In the genomic region with DNA sequence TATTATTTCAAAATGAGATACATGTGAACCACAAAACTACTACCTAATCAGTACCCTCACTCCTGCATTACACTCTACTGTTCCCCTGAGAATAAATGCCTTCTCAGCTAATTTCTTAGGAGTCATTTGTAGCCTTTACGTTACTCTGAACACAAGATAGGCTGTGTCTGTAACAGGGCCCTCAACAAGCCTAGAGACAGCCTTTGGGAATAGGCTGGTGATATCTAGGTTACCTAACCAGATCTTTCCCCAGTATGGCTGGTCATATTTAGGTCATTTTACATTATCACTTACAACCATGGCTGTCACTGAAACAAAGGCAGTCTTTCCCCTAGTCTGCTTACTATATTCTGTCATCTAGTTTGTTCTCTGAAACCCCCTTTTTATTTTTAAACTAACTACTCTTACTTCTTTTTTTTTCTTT, we compare ENCODE assay signal across 11 cellular contexts. TPM values are rescaled to one million over a fixed set of nuclear protein-coding genes. Genes with fewer than 3 reads are reported as not detected.
DNase-seq lines count a peak whose midpoint lies in the region; ATAC-seq and TF ChIP-seq lines count a peak whose summit lies in the region.
"Had no signal": no experiment of that assay in that cellular context is flagged by ENCODE, and none has a peak within 500 bp of the region (broad histone marks: within the 10 kb centered on the region; RNA-seq: fewer than 3 reads in every experiment).

No MANE protein-coding gene starts in this region.

- TF ChIP-seq CTCF in activated B cell treated with CpG ODN at 0.5 μM for 24 hours (IDR thresholded peaks at IDR 0.05): no peak
- TF ChIP-seq CTCF in ascending aorta (IDR thresholded peaks at IDR 0.05): no peak

- ATAC-seq in HG03066 (IDR thresholded peaks at IDR 0.05; ENCODE audit: low read depth, unreplicated experiment) (peak; percentile 41), activated B cell treated with CpG ODN at 0.5 μM for 24 hours (ENCODE audit: low read depth) (peak; percentile 68)

- WGBS in thymus: 75% methylated on average over 1 of the region's 1 CpG

- no peaks in the 10 kb centered on the region for H3K9me3 Mint-ChIP-seq in activated naive CD4-positive, alpha-beta T cell treated with anti-CD3 and anti-CD28 coated beads, Interleukin-2, amount 50 U/mL, for 24 hours
- no peaks in the 10 kb centered on the region for H3K9me3 Mint-ChIP-seq in activated B cell treated with CpG ODN at 0.5 μM for 24 hours

- CTCF ChIA-PET in activated B cell treated with CpG ODN at 0.5 μM for 24 hours (lab: Charles Lee): interaction anchor here (0.7 to 5.5 kb wide), 4 partner anchors 8 to 228 kb away, joined by 3 to 34 read pairs (median 6); partner anchors contain the start of genes ATM, CUL5 and NPAT

- intact Hi-C loops in activated B cell treated with CpG ODN at 0.5 μM for 24 hours (cut with micrococcal nuclease): loop anchor here (5.0 kb wide), 1 partner anchor 230 kb away; the partner anchor contains the start of gene C11orf65
- intact Hi-C loops in ascending aorta (cut with DNase I): no loop called here

- H3K27me3 Mint-ChIP-seq in activated naive CD4-positive, alpha-beta T cell treated with anti-CD3 and anti-CD28 coated beads, Interleukin-2, amount 50 U/mL, for 24 hours: no peaks in the 10 kb centered on the region
- no peaks in the 10 kb centered on the region for H3K27me3 Mint-ChIP-seq in activated B cell treated with CpG ODN at 0.5 μM for 24 hours

- POLR2A ChIA-PET in activated B cell treated with CpG ODN at 0.5 μM for 24 hours (lab: Charles Lee): interaction anchor here (0.7 to 7.5 kb wide), 7 partner anchors 12 to 84 kb away, joined by 3 to 210 read pairs (median 5); partner anchors contain the start of genes ATM and NPAT

- peaks cover 24% of the 10 kb centered on the region for H3K36me3 Mint-ChIP-seq in activated naive CD4-positive, alpha-beta T cell treated with anti-CD3 and anti-CD28 coated beads, Interleukin-2, amount 50 U/mL, for 24 hours
- H3K36me3 Mint-ChIP-seq in activated B cell treated with CpG ODN at 0.5 μM for 24 hours (ENCODE audit: low read depth): peaks cover 55% of the 10 kb centered on the region

- H3K27me3 ChIP-seq in thymus (ENCODE audit: control insufficient read depth, insufficient read depth) (no peaks in the 10 kb centered on the region), H7 (ENCODE audit: control insufficient read depth, insufficient read depth, low read length) (no peaks in the 10 kb centered on the region), ascending aorta (no peaks in the 10 kb centered on the region)
- H3K27me3 ChIP-seq: BE2C had no signal

- no peak for DNase-seq in activated naive CD4-positive, alpha-beta T cell treated with anti-CD3 and anti-CD28 coated beads, Interleukin-2, amount 50 U/mL, for 16 hours
- DNase-seq in activated B cell treated with CpG ODN at 0.5 μM for 24 hours (no peak), midbrain (lab: John Stamatoyannopoulos, UW) (no peak), H7 (no peak), ascending aorta (ENCODE audit: low spot score in 2 of 2) (no peak)
- DNase-seq: activated CD4-positive, CD25-positive, alpha-beta regulatory T cell treated with anti-CD3 and anti-CD28 coated beads, Interleukin-2, amount 50 U/mL, for 72 hours; BE2C; effector CD8-positive, alpha-beta T cell had no signal

- H3K27ac Mint-ChIP-seq in activated naive CD4-positive, alpha-beta T cell treated with anti-CD3 and anti-CD28 coated beads, Interleukin-2, amount 50 U/mL, for 24 hours: peak overlapping the region; percentile 91
- peak overlapping the region; percentile 91 for H3K27ac Mint-ChIP-seq in activated B cell treated with CpG ODN at 0.5 μM for 24 hours

- H3K36me3 ChIP-seq in thymus (ENCODE audit: control insufficient read depth, insufficient read depth): no peaks in the 10 kb centered on the region
- peaks cover 8% of the 10 kb centered on the region for H3K36me3 ChIP-seq in H7 (replicated peaks; ENCODE audit: control insufficient read depth, insufficient read depth, low read length)
- peaks cover 15 to 45% of the 10 kb centered on the region in 2 donors for H3K36me3 ChIP-seq in ascending aorta

- peaks cover 89% of the 10 kb centered on the region for H3K4me1 Mint-ChIP-seq in activated naive CD4-positive, alpha-beta T cell treated with anti-CD3 and anti-CD28 coated beads, Interleukin-2, amount 50 U/mL, for 24 hours
- peaks cover 53% of the 10 kb centered on the region for H3K4me1 Mint-ChIP-seq in activated B cell treated with CpG ODN at 0.5 μM for 24 hours

- no peaks in the 10 kb centered on the region for H3K9me3 ChIP-seq in thymus (ENCODE audit: control insufficient read depth)
- no peaks in the 10 kb centered on the region for H3K9me3 ChIP-seq in ascending aorta
- H3K9me3 ChIP-seq: BE2C had no signal

- H3K27ac ChIP-seq in thymus (ENCODE audit: low read depth) (peak overlapping the region; percentile 92), ascending aorta (no peak overlapping the region)

- H3K4me3 ChIP-seq in thymus (ENCODE audit: low read length) (peak overlapping the region; percentile 7), H7 (ENCODE audit: insufficient read depth, low read depth, low read length) (no peak overlapping the region), ascending aorta (no peak overlapping the region)

- peak overlapping the region; percentile 76 for H3K4me3 Mint-ChIP-seq in activated naive CD4-positive, alpha-beta T cell treated with anti-CD3 and anti-CD28 coated beads, Interleukin-2, amount 50 U/mL, for 24 hours
- peak overlapping the region; percentile 67 for H3K4me3 Mint-ChIP-seq in activated B cell treated with CpG ODN at 0.5 μM for 24 hours

- H3K4me1 ChIP-seq in thymus (ENCODE audit: control insufficient read depth, insufficient read depth, low read length): peaks cover 7% of the 10 kb centered on the region
- no peaks in the 10 kb centered on the region for H3K4me1 ChIP-seq in ascending aorta
- H3K4me1 ChIP-seq: BE2C had no signal

RNA-seq across cellular contexts. Expression of gene ATM, which starts 14.2 kb away (rescaled TPM):
- total RNA-seq in activated B cell treated with CpG ODN at 0.5 μM for 24 hours (164 and 184 TPM in 2 replicates), ascending aorta (16.0 TPM)
- 55.0 TPM for polyA plus RNA-seq in thymus
- 17.7 and 28.0 TPM in 2 replicates for total RNA-seq in H7 (2014; rRNA removed; shearing (Covaris generic))

RNA-seq across cellular contexts. Expression of gene NPAT, which starts 14.6 kb away (rescaled TPM):
- total RNA-seq in activated B cell treated with CpG ODN at 0.5 μM for 24 hours (34.4 and 38.1 TPM in 2 replicates), ascending aorta (2.0 TPM)
- polyA plus RNA-seq in thymus: 8.8 TPM
- 14.1 and 18.8 TPM in 2 replicates for total RNA-seq in H7 (2014; rRNA removed; shearing (Covaris generic))
